In genomic region chr21:41878831-41879189, GRCh38 we compare ENCODE assay signal across 8 cellular contexts. TPM values are rescaled to one million over a fixed set of nuclear protein-coding genes. Genes with fewer than 3 reads are reported as not detected.
DNase-seq lines count a peak whose midpoint lies in the region; ATAC-seq and TF ChIP-seq lines count a peak whose summit lies in the region.

No MANE protein-coding gene starts in this region.

- peak overlapping the region; percentile 69 for H3K27ac Mint-ChIP-seq in activated naive CD8-positive, alpha-beta T cell treated with anti-CD3 and anti-CD28 coated beads, Interleukin-2, amount 10 ng/mL, durations not matched to agents 7 days and 5 days

- H3K27me3 ChIP-seq in heart right ventricle (no peaks in the 10 kb centered on the region), psoas muscle (ENCODE audit: insufficient read depth in 3 of 3, low read length in 2 of 3) (no peaks in the 10 kb centered on the region)

- intact Hi-C loops in heart right ventricle (cut with DNase I) = loop anchor here in 2 of 10 donors (5.0 kb wide), 1 partner anchor 128 kb away; no protein-coding TSS in a partner anchor
- intact Hi-C loops in psoas muscle (cut with DNase I) = loop anchor here in 1 of 2 donors (2.0 to 5.0 kb wide), 2 partner anchors 132 to 233 kb away; partner anchors contain the start of gene ZBTB21

- H3K4me1 Mint-ChIP-seq in activated naive CD8-positive, alpha-beta T cell treated with anti-CD3 and anti-CD28 coated beads, Interleukin-2, amount 10 ng/mL, durations not matched to agents 7 days and 5 days = peaks cover 14% of the 10 kb centered on the region

- H3K27me3 Mint-ChIP-seq in activated naive CD8-positive, alpha-beta T cell treated with anti-CD3 and anti-CD28 coated beads, Interleukin-2, amount 10 ng/mL, durations not matched to agents 7 days and 5 days = no peaks in the 10 kb centered on the region

- DNase-seq in EL (peak; percentile 76), LNCaP clone FGC (ENCODE audit: low read depth) (peak; percentile 39), SKM-1 treated with dmso at 0.1 percent for 144 hours (lab: John Stamatoyannopoulos, UW; ENCODE audit: unreplicated experiment) (peak; percentile 54), heart right ventricle (peak; percentile 84 to 87), psoas muscle (peak; percentile 88 to 90)
- DNase-seq in activated naive CD8-positive, alpha-beta T cell treated with anti-CD3 and anti-CD28 coated beads, Interleukin-2, amount 10 ng/mL, durations not matched to agents 7 days and 5 days = peak; percentile 84

- H3K9me3 ChIP-seq in heart right ventricle (no peaks in the 10 kb centered on the region), psoas muscle (no peaks in the 10 kb centered on the region)

- POLR2A ChIA-PET in activated naive CD8-positive, alpha-beta T cell treated with anti-CD3 and anti-CD28 coated beads, Interleukin-2, amount 10 ng/mL, durations not matched to agents 7 days and 5 days (lab: Charles Lee) = interaction anchor here (0.5 to 3.6 kb wide), 11 partner anchors 9 to 453 kb away, joined by 3 to 26 read pairs (median 7); partner anchors contain the start of genes MX1 and ZBTB21

- peak overlapping the region in 5 of 10 donors; percentile 56 to 94 (median 83) for H3K27ac ChIP-seq in heart right ventricle
- no peak overlapping the region for H3K27ac ChIP-seq in psoas muscle
- H3K27ac ChIP-seq in urinary bladder (ENCODE audit: low read depth) = no peak overlapping the region

- no peaks in the 10 kb centered on the region for H3K9me3 Mint-ChIP-seq in activated naive CD8-positive, alpha-beta T cell treated with anti-CD3 and anti-CD28 coated beads, Interleukin-2, amount 10 ng/mL, durations not matched to agents 7 days and 5 days

- no peaks in the 10 kb centered on the region for H3K36me3 Mint-ChIP-seq in activated naive CD8-positive, alpha-beta T cell treated with anti-CD3 and anti-CD28 coated beads, Interleukin-2, amount 10 ng/mL, durations not matched to agents 7 days and 5 days

- peak; percentile 45 for ATAC-seq in GM21825 (IDR thresholded peaks at IDR 0.05; ENCODE audit: unreplicated experiment)
- ATAC-seq in activated naive CD8-positive, alpha-beta T cell treated with anti-CD3 and anti-CD28 coated beads, Interleukin-2, amount 10 ng/mL, durations not matched to agents 7 days and 5 days (ENCODE audit: low read depth) = peak; percentile 76
- peak; percentile 11 to 77 (median 62) for ATAC-seq in heart right ventricle
- ATAC-seq in psoas muscle = peak; percentile 59 to 77 (median 71)

- H3K36me3 ChIP-seq in heart right ventricle = no peaks in the 10 kb centered on the region
- no peaks in the 10 kb centered on the region for H3K36me3 ChIP-seq in psoas muscle (ENCODE audit: insufficient read depth in 1 of 2, low read depth in 1 of 2)
- no peaks in the 10 kb centered on the region for H3K36me3 ChIP-seq in urinary bladder (ENCODE audit: insufficient read depth)

- peak overlapping the region; percentile 65 for H3K4me3 ChIP-seq in LNCaP clone FGC (ENCODE audit: low read depth, low read length)
- peak overlapping the region in 9 of 10 donors; percentile 53 to 94 (median 79) for H3K4me3 ChIP-seq in heart right ventricle
- H3K4me3 ChIP-seq in psoas muscle = peak overlapping the region; percentile 85
- H3K4me3 ChIP-seq in urinary bladder (ENCODE audit: low read depth, low read length) = peak overlapping the region; percentile 97

- H3K4me1 ChIP-seq in heart right ventricle (peaks cover 0 to 20% (median 13%) of the 10 kb centered on the region in 9 donors), psoas muscle (peaks cover 6% of the 10 kb centered on the region), urinary bladder (ENCODE audit: insufficient read depth) (no peaks in the 10 kb centered on the region)

- TF ChIP-seq CTCF in LNCaP clone FGC (IDR thresholded peaks at IDR 0.05; ENCODE audit: control insufficient read depth, extremely low read depth, insufficient read depth) (no peak), heart right ventricle (IDR thresholded peaks at IDR 0.05) (no peak), psoas muscle (IDR thresholded peaks at IDR 0.05) (no peak)

- 1% methylated on average over 14 to 65 of the region's 65 CpGs for WGBS in heart right ventricle, 2 donors
- whole genome bisulfite sequencing in psoas muscle, 3 donors = 0 to 1% (median 1%) methylated on average over 32 to 65 of the region's 65 CpGs
- WGBS in urinary bladder = under 1% methylated on average over 65 of the region's 65 CpGs

- peak overlapping the region; percentile 61 for H3K4me3 Mint-ChIP-seq in activated naive CD8-positive, alpha-beta T cell treated with anti-CD3 and anti-CD28 coated beads, Interleukin-2, amount 10 ng/mL, durations not matched to agents 7 days and 5 days

RNA-seq across cellular contexts. Expression of gene PRDM15, which starts 0.3 kb away (rescaled TPM):
- 10 to 100 TPM; 14.2 to 14.8 TPM for total RNA-seq in activated naive CD8-positive, alpha-beta T cell treated with anti-CD3 and anti-CD28 coated beads, Interleukin-2, amount 10 ng/mL, durations not matched to agents 7 days and 5 days
- total RNA-seq in heart right ventricle (1 to 10 TPM; 2.0 to 5.8 (median 3.2) TPM), psoas muscle (1 to 10 TPM; 3.2 to 6.4 (median 4.4) TPM), urinary bladder (4.5 TPM)
- polyA plus RNA-seq in heart right ventricle (1 to 10 TPM; 1.0 to 4.1 TPM), psoas muscle (1 to 10 TPM; 2.2 to 3.7 (median 2.9) TPM), urinary bladder (3.2 TPM)

Comparison
In these comparisons a context has a peak if more than half of its experiments do, and no peak if none do; other contexts are left out.
1. DNase-seq: peak in every context shown above with its lines; median percentile 89 in psoas muscle; 86 in heart right ventricle; 84 in activated naive CD8-positive, alpha-beta T cell treated with anti-CD3 and anti-CD28 coated beads, Interleukin-2, amount 10 ng/mL, durations not matched to agents 7 days and 5 days; 76 in EL; 54 in SKM-1 treated with dmso at 0.1 percent for 144 hours; 39 in LNCaP clone FGC.